8 cellular contexts compared by ENCODE assay signal in genomic region chr5:181189962-181190710, GRCh38. TPM values are rescaled to one million over a fixed set of nuclear protein-coding genes. Genes with fewer than 3 reads are reported as not detected.
DNase-seq lines count a peak whose midpoint lies in the region; ATAC-seq and TF ChIP-seq lines count a peak whose summit lies in the region.

No MANE protein-coding gene starts in this region.

- TF ChIP-seq CTCF in BE2C (IDR thresholded peaks at IDR 0.05; ENCODE audit: low read depth, low read length), result no peak
- TF ChIP-seq CTCF in body of pancreas (IDR thresholded peaks at IDR 0.05), result no peak
- TF ChIP-seq CTCF in type B pancreatic cell (conservative IDR thresholded peaks at IDR 0.05), result no peak

- DNase-seq in BE2C (no peak), NAMALWA (ENCODE audit: low spot score) (peak; percentile 50), body of pancreas (peak; percentile 24 to 42 (median 38)), mesenteric fat pad (ENCODE audit: low spot score) (peak; percentile 87), type B pancreatic cell (ENCODE audit: extremely low spot score, unreplicated experiment) (no peak), NCI-H526 treated with DMSO at 0.1 percent for 48 hours (lab: John Stamatoyannopoulos, UW) (no peak), AG08395 (ENCODE audit: low spot score) (no peak), SIG-M5 (lab: John Stamatoyannopoulos, UW) (no peak)

- H3K4me1 Mint-ChIP-seq in type B pancreatic cell (ENCODE audit: unreplicated experiment), result peaks cover 9% of the 10 kb centered on the region

- peak overlapping the region; percentile 98 for H3K27ac Mint-ChIP-seq in type B pancreatic cell

- no peaks in the 10 kb centered on the region for H3K36me3 ChIP-seq in BE2C
- H3K36me3 ChIP-seq in body of pancreas (replicated peaks in 1 of 2; ENCODE audit: insufficient read depth in 1 of 2, low read depth in 2 of 2), result no peaks in the 10 kb centered on the region

- TF ChIP-seq POLR2A in body of pancreas (IDR thresholded peaks at IDR 0.05), result no peak

- H3K4me1 ChIP-seq in BE2C (0 out of 2 replicates have a peak, but pooled peaks cover 3% of the 10 kb centered on the region), body of pancreas (peaks cover 34% of the 10 kb centered on the region)

- no peaks in the 10 kb centered on the region for H3K9me3 Mint-ChIP-seq in type B pancreatic cell

- peak overlapping the region; percentile 41 to 92 (median 80) for H3K27ac ChIP-seq in body of pancreas

- peak overlapping the region; percentile 97 for H3K4me3 Mint-ChIP-seq in type B pancreatic cell

- no peak for ATAC-seq in body of pancreas

- peaks cover 26% of the 10 kb centered on the region for H3K27me3 Mint-ChIP-seq in type B pancreatic cell

- H3K9me3 ChIP-seq in BE2C, result no peaks in the 10 kb centered on the region
- no peaks in the 10 kb centered on the region for H3K9me3 ChIP-seq in body of pancreas

- intact Hi-C loops in body of pancreas (cut with DNase I), result no loop called here

- H3K4me3 ChIP-seq in BE2C (ENCODE audit: low read depth, low read length), result peak overlapping the region; percentile 71
- peak overlapping the region; percentile 58 to 82 for H3K4me3 ChIP-seq in body of pancreas

- H3K36me3 Mint-ChIP-seq in type B pancreatic cell, result peaks cover 9% of the 10 kb centered on the region

- WGBS in body of pancreas, 2 donors, result 0 to 1% methylated on average over 18 to 51 of the region's 52 CpGs

- H3K27me3 ChIP-seq in BE2C (no peaks in the 10 kb centered on the region), body of pancreas (no peaks in the 10 kb centered on the region)

RNA-seq across cellular contexts. Expression of gene TRIM7, which starts 14.9 kb away (rescaled TPM):
- 3.2 TPM for polyA plus RNA-seq in BE2C (2012; ENCODE audit: insufficient read depth, insufficient read length, low read depth)
- total RNA-seq in body of pancreas, result 10 to 100 TPM; 11.5 to 17.9 TPM
- 3.0 TPM for total RNA-seq in mesenteric fat pad
- total RNA-seq in type B pancreatic cell (ENCODE audit: low replicate concordance), result 0.58 and 0.76 TPM in 2 replicates

RNA-seq across cellular contexts. Expression of gene TRIM41, which starts 32.9 kb away (rescaled TPM):
- polyA plus RNA-seq in BE2C (2012; ENCODE audit: insufficient read depth, insufficient read length, low read depth), result 80.4 TPM
- total RNA-seq in body of pancreas, result 10 to 100 TPM; 12.5 to 15.2 TPM
- total RNA-seq in mesenteric fat pad, result 22.1 TPM
- total RNA-seq in type B pancreatic cell (ENCODE audit: low replicate concordance), result 22.1 and 31.2 TPM in 2 replicates

RNA-seq across cellular contexts. Expression of gene OR2V2, which starts 42.8 kb away (rescaled TPM):
- polyA plus RNA-seq in BE2C (2012; ENCODE audit: insufficient read depth, insufficient read length, low read depth), result not detected
- total RNA-seq in body of pancreas, result not detected
- not detected for total RNA-seq in mesenteric fat pad
- total RNA-seq in type B pancreatic cell (ENCODE audit: low replicate concordance), result not detected in 2 replicates

RNA-seq across cellular contexts. Expression of gene RACK1, which starts 53.6 kb away (rescaled TPM):
- 2,500 TPM for polyA plus RNA-seq in BE2C (2012; ENCODE audit: insufficient read depth, insufficient read length, low read depth)
- total RNA-seq in body of pancreas (1,000 to 10,000 TPM; 1,136 to 1,977 TPM), mesenteric fat pad (1,262 TPM), type B pancreatic cell (ENCODE audit: low replicate concordance) (1,864 and 2,055 TPM in 2 replicates)

RNA-seq across cellular contexts. Expression of gene OR2V1, which starts 59.2 kb away (rescaled TPM):
- not detected for polyA plus RNA-seq in BE2C (2012; ENCODE audit: insufficient read depth, insufficient read length, low read depth)
- not detected for total RNA-seq in body of pancreas
- total RNA-seq in mesenteric fat pad, result not detected
- not detected in 2 replicates for total RNA-seq in type B pancreatic cell (ENCODE audit: low replicate concordance)

Comparison
In these comparisons a context has a peak if more than half of its experiments do, and no peak if none do; other contexts are left out.
1. DNase-seq: peak in NAMALWA (single experiment), body of pancreas (4 of 4) and mesenteric fat pad (single experiment); none in BE2C (single experiment), type B pancreatic cell (single experiment), NCI-H526 treated with DMSO at 0.1 percent for 48 hours (single experiment), AG08395 (single experiment) and SIG-M5 (single experiment).